ENCODE assay signal across 7 cellular contexts in genomic region chr4:38622340-38622739, GRCh38. TPM values are rescaled to one million over a fixed set of nuclear protein-coding genes. Genes with fewer than 3 reads are reported as not detected.
DNase-seq lines count a peak whose midpoint lies in the region; ATAC-seq, FAIRE-seq and TF ChIP-seq lines count a peak whose summit lies in the region.
"Not testable (repeated sequence)": the region's sequence is repeated elsewhere in the genome, so short reads cannot be mapped to it uniquely, and the experiment has no call there.

No MANE protein-coding gene starts in this region.

- FAIRE-seq in K562 (lab: Jason Lieb, UNC), result not testable (repeated sequence)

- not testable (repeated sequence) for H3K4me2 ChIP-seq in HCT116 (ENCODE audit: low read length); K562 (ENCODE audit: insufficient read depth, low read length); hepatocyte

- not testable (repeated sequence) for H3K9ac ChIP-seq in HCT116 (ENCODE audit: low read length); K562 (ENCODE audit: insufficient read depth in 1 of 2, low read depth in 2 of 2, low read length in 2 of 2)

- 35% methylated on average over 2 of the region's 2 CpGs for WGBS in K562 (ENCODE audit: insufficient coverage, low coverage, missing lambda C conversion rate)
- 86% methylated on average over 2 of the region's 2 CpGs for WGBS in hepatocyte (ENCODE audit: low lambda C conversion rate, missing lambda C conversion rate)
- 69% methylated on average over 2 of the region's 2 CpGs for WGBS in suprapubic skin

- not testable (repeated sequence) for BruUV-seq in HCT116 (replicated peaks; lab: Mats Ljungman, UMichigan); K562 (replicated peaks; lab: Mats Ljungman, UMichigan)

- intact Hi-C loops in HCT116 (cut with micrococcal nuclease), result not testable (repeated sequence)
- intact Hi-C loops in K562 (cut with micrococcal nuclease), result loop anchor here (5.0 kb wide), 1 partner anchor 100 kb away; no protein-coding TSS in a partner anchor

- not testable (repeated sequence) for TF ChIP-seq POLR2A in HCT116 (IDR thresholded peaks at IDR 0.05; ENCODE audit: borderline replicate concordance, extremely low read depth, insufficient read depth, insufficient read length); Peyer's patch (IDR thresholded peaks at IDR 0.05); K562 (conservative IDR thresholded peaks at IDR 0.05); suprapubic skin (IDR thresholded peaks at IDR 0.05)

- POLR2A ChIA-PET in HCT116 (lab: Charles Lee), result not testable (repeated sequence)
- POLR2A ChIA-PET in K562 (lab: Yijun Ruan, JAX), result interaction anchor here (0.6 to 1.2 kb wide), 3 partner anchors 20 to 565 kb away, joined by 3 read pairs; no protein-coding TSS in a partner anchor

- peaks cover 17 to 23% of the 10 kb centered on the region in 2 experiments for H3K4me1 ChIP-seq in HCT116 (ENCODE audit: control insufficient read depth in 1 of 2, insufficient read depth in 2 of 2, low read length in 2 of 2)
- not testable (repeated sequence) for H3K4me1 ChIP-seq in Peyer's patch
- peaks cover 19 to 28% of the 10 kb centered on the region in 2 experiments for H3K4me1 ChIP-seq in K562 (replicated peaks in 1 of 2; ENCODE audit: control insufficient read depth in 2 of 2, insufficient read depth in 2 of 2, low read length in 2 of 2)
- peaks cover 13% of the 10 kb centered on the region for H3K4me1 ChIP-seq in hepatocyte (ENCODE audit: insufficient read depth)
- peaks cover 22% of the 10 kb centered on the region for H3K4me1 ChIP-seq in suprapubic skin

- not testable (repeated sequence) for H3K36me3 Mint-ChIP-seq in progenitor cell of endocrine pancreas (ENCODE audit: insufficient read depth)

- peak; percentile 64 for ATAC-seq in HCT116
- ATAC-seq in K562, result not testable (repeated sequence)

- TF ChIP-seq CTCF in 22Rv1 (IDR thresholded peaks at IDR 0.05); HCT116 (IDR thresholded peaks at IDR 0.05 in 2 of 3, conservative IDR thresholded peaks at IDR 0.05 in 1 of 3; ENCODE audit: borderline replicate concordance in 1 of 3, insufficient read depth in 1 of 3, low read depth in 2 of 3, low read length in 2 of 3); Peyer's patch (IDR thresholded peaks at IDR 0.05); K562 (IDR thresholded peaks at IDR 0.05 in 2 of 3, conservative IDR thresholded peaks at IDR 0.05 in 1 of 3; ENCODE audit: insufficient read depth in 2 of 3, low read depth in 1 of 3, low read length in 3 of 3); hepatocyte (IDR thresholded peaks at IDR 0.05; ENCODE audit: poor library complexity); progenitor cell of endocrine pancreas (IDR thresholded peaks at IDR 0.05; ENCODE audit: unreplicated experiment); suprapubic skin (IDR thresholded peaks at IDR 0.05): not testable (repeated sequence)

- TF ChIP-seq RAD21 in HCT116 (IDR thresholded peaks at IDR 0.05; ENCODE audit: low read depth); K562 (CRISPR knock-in tag; conservative IDR thresholded peaks at IDR 0.05 in 1 of 2, IDR thresholded peaks at IDR 0.05 in 1 of 2): not testable (repeated sequence)

- peaks cover 21% of the 10 kb centered on the region for H3K4me1 Mint-ChIP-seq in progenitor cell of endocrine pancreas (ENCODE audit: low read depth)

- not testable (repeated sequence) for H3K79me2 ChIP-seq in HCT116 (ENCODE audit: insufficient read depth, low read length); K562 (ENCODE audit: control insufficient read depth, insufficient read depth, low read length); hepatocyte

- RAD21 ChIA-PET in HCT116 (lab: Charles Lee; ENCODE audit: low non-redundant PET in 1 of 2, low total read pairs in 2 of 2, uncharacterized antibody in 2 of 2, unreplicated experiment in 2 of 2), result not testable (repeated sequence)

- H3K9me2 ChIP-seq in HCT116 (ENCODE audit: insufficient read depth); hepatocyte (replicated peaks; ENCODE audit: insufficient read depth): not testable (repeated sequence)

- H3K36me3 ChIP-seq in HCT116 (ENCODE audit: control insufficient read depth in 1 of 2, insufficient read depth in 2 of 2, low read length in 2 of 2); Peyer's patch; K562 (ENCODE audit: control insufficient read depth, insufficient read depth, low read length); hepatocyte (replicated peaks; ENCODE audit: insufficient read depth, low read depth); suprapubic skin: not testable (repeated sequence)

- H3K27ac Mint-ChIP-seq in progenitor cell of endocrine pancreas, result peak overlapping the region; percentile 11

- not testable (repeated sequence) for H4K20me1 ChIP-seq in HCT116 (ENCODE audit: insufficient read depth); K562 (replicated peaks; ENCODE audit: control insufficient read depth, insufficient read depth, low read length); hepatocyte (ENCODE audit: insufficient read depth, poor library complexity, severe bottlenecking)

- not testable (repeated sequence) for TF ChIP-seq EP300 in K562 (IDR thresholded peaks at IDR 0.05; ENCODE audit: low read length); suprapubic skin (IDR thresholded peaks at IDR 0.05)

- H3K27me3 Mint-ChIP-seq in progenitor cell of endocrine pancreas, result not testable (repeated sequence)

- in situ Hi-C loops in K562 (cut with MboI), result not testable (repeated sequence)

- H3K4me3 ChIP-seq in HCT116 (replicated peaks in 1 of 2; ENCODE audit: low read depth in 1 of 2, low read length in 2 of 2); Peyer's patch; K562; hepatocyte; suprapubic skin: not testable (repeated sequence)

- DNase-seq in HCT116 (ENCODE audit: low read depth, low spot score); Peyer's patch; K562 (ENCODE audit: extremely low read depth in 1 of 4, low spot score in 3 of 4); hepatocyte (ENCODE audit: low spot score); progenitor cell of endocrine pancreas (ENCODE audit: low spot score, unreplicated experiment); suprapubic skin (ENCODE audit: low spot score in 2 of 2): not testable (repeated sequence)

- not testable (repeated sequence) for H3K27me3 ChIP-seq in HCT116 (ENCODE audit: insufficient read depth, low read length); Peyer's patch; K562 (ENCODE audit: control insufficient read depth in 2 of 2, insufficient read depth in 2 of 2, low read length in 2 of 2); hepatocyte; suprapubic skin

- not testable (repeated sequence) for H2AFZ ChIP-seq in HCT116 (ENCODE audit: low read depth, low read length, poor library complexity, severe bottlenecking); K562 (ENCODE audit: low read depth, low read length); hepatocyte

- not testable (repeated sequence) for H3K4me3 Mint-ChIP-seq in progenitor cell of endocrine pancreas (ENCODE audit: low read depth)

- not testable (repeated sequence) for H3K9me3 Mint-ChIP-seq in progenitor cell of endocrine pancreas (ENCODE audit: low read depth)

- H3K9me3 ChIP-seq in HCT116 (ENCODE audit: control insufficient read depth in 1 of 2, insufficient read depth in 1 of 2, low read depth in 1 of 2, low read length in 2 of 2); Peyer's patch; K562 (replicated peaks; ENCODE audit: control insufficient read depth, insufficient read depth, low read depth, low read length); hepatocyte (ENCODE audit: low read depth); suprapubic skin: not testable (repeated sequence)

- H3K27ac ChIP-seq in 22Rv1 (peak overlapping the region; percentile 100), Peyer's patch (peak overlapping the region in 3 of 4 donors; percentile 52 to 93 (median 86)), hepatocyte (peak overlapping the region; percentile 90), suprapubic skin (peak overlapping the region; percentile 90)
- not testable (repeated sequence) for H3K27ac ChIP-seq in HCT116 (ENCODE audit: low read depth, low read length); K562 (ENCODE audit: extremely low read depth, low read depth, low read length)

- CTCF ChIA-PET in HCT116 (lab: Charles Lee); K562 (lab: Yijun Ruan, JAX; ENCODE audit: low intra/inter-chr PET ratio): not testable (repeated sequence)

- H3K9me1 ChIP-seq in K562 (ENCODE audit: control insufficient read depth, insufficient read depth, low read length), result not testable (repeated sequence)

RNA-seq across cellular contexts. Expression of gene KLF3, which starts 41.7 kb away (rescaled TPM):
- total RNA-seq in HCT116 (2021; ENCODE audit: unreplicated experiment) (44.2 TPM), Peyer's patch (100 to 1,000 TPM in 2 of 4 donors, 10 to 100 TPM in 2; 36.3 to 128 (median 103) TPM), K562 (2014; rRNA removed) (17.3 and 18.7 TPM in 2 replicates), K562 (2014; rRNA removed; fragmentation: Illumina TruSeq; extraction: Trizol) (21.7 and 24.7 TPM in 2 replicates), K562 (2015; rRNA removed; fragmentation: Illumina TruSeq; extraction: Trizol) (16.4 and 16.5 TPM in 2 replicates), K562 (2021) (42.0 and 47.2 TPM in 2 replicates), hepatocyte (77.3 and 81.1 TPM in 2 replicates), progenitor cell of endocrine pancreas (97.1 and 98.7 TPM in 2 replicates), suprapubic skin (100 to 1,000 TPM; 169 to 240 (median 223) TPM)
- 17.5 and 17.8 TPM in 2 replicates for polyA plus RNA-seq in HCT116 (2012)
- total RNA-seq in K562 (2011; cell fraction: chromatin; rRNA removed; ENCODE audit: low replicate concordance), result 43.5 and 71.2 TPM in 2 replicates
- total RNA-seq in K562 (2011; cell fraction: nucleolus; rRNA removed), result 24.8 and 33.7 TPM in 2 replicates
- 60.1 and 82.7 TPM in 2 replicates for total RNA-seq in K562 (2011; cell fraction: nucleoplasm; rRNA removed)
- polyA plus RNA-seq in K562 (2011; rRNA removed) (19.5 and 20.3 TPM in 2 replicates), K562 (2014; fragmentation: Illumina TruSeq; extraction: Trizol) (34.7 and 35.4 TPM in 2 replicates), K562 (2014; fragmentation: Nextera tagmentation; extraction: Ambion mirVana) (10 to 100 TPM in 1 of 2 experiments, 1 to 10 TPM in 1; 9.9 to 16.8 TPM), K562 (2014; rRNA removed) (18.1 and 20.2 TPM in 2 replicates), hepatocyte (68.4 and 74.2 TPM in 2 replicates)
- 13.0 and 14.9 TPM in 2 replicates for polyA plus RNA-seq in K562 (2011; cell fraction: cytosol; rRNA removed)
- polyA plus RNA-seq in K562 (2011; cell fraction: nucleus; rRNA removed), result 28.1 and 33.0 TPM in 2 replicates
- polyA plus RNA-seq in K562 (2012), result 19.1 and 20.1 TPM in 2 replicates
- polyA minus RNA-seq in K562 (2011; rRNA and poly(A)+ RNA removed), result 45.2 and 57.9 TPM in 2 replicates
- polyA minus RNA-seq in K562 (2011; cell fraction: cytosol; rRNA and poly(A)+ RNA removed), result 19.7 and 24.9 TPM in 2 replicates
- polyA minus RNA-seq in K562 (2011; cell fraction: nucleus; rRNA and poly(A)+ RNA removed), result 53.9 and 76.0 TPM in 2 replicates
